9 cellular contexts compared by ENCODE assay signal in the genomic region with DNA sequence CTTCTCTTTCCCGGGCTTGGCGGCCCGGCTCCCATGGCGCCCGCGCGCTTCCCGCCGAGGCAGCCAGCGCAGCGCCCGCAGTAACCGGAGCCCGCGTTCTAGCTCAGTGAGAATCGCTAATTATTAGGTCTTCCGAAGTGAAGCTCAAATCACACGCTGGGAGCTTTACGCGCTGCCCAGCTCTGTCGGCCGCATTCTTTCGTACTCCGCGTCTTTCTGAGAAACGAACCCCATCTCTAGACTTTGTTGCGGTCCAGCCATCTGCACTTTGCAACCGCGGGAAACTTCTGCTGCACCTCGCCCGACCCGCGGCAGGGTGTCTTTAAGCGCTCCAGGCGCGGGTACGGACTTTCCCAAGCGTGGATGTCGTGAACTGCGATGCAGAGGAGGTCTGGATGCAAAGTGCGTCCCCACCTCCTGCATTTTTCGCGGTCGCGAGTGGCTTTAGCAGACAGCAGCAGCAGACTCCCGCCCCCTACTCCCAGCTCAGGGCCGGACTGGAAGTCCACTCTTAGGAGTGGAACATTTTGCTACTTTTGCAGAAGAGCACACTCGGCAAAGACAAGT. TPM values are rescaled to one million over a fixed set of nuclear protein-coding genes. Genes with fewer than 3 reads are reported as not detected.
A peak's percentile ranks its signal among the peaks of the same experiment; 100 is the strongest.
DNase-seq lines count a peak whose midpoint lies in the region; ATAC-seq and TF ChIP-seq lines count a peak whose summit lies in the region.
"Had no signal": no experiment of that assay in that cellular context is flagged by ENCODE, and none has a peak within 500 bp of the region (broad histone marks: within the 10 kb centered on the region; RNA-seq: fewer than 3 reads in every experiment).

No MANE protein-coding gene starts in this region.

- TF ChIP-seq CTCF in CD4-positive, alpha-beta T cell (IDR thresholded peaks at IDR 0.05): no peak

- no peaks in the 10 kb centered on the region for H3K36me3 Mint-ChIP-seq in CD4-positive, alpha-beta T cell (ENCODE audit: low read depth)
- H3K36me3 Mint-ChIP-seq in naive B cell: peaks cover 9 to 14% of the 10 kb centered on the region in 2 donors

- CTCF ChIA-PET in CD4-positive, alpha-beta T cell (lab: Charles Lee): no interaction called here

- no peaks in the 10 kb centered on the region for H3K36me3 ChIP-seq in H7 (replicated peaks; ENCODE audit: control insufficient read depth, insufficient read depth, low read length)

- H3K27ac Mint-ChIP-seq in CD4-positive, alpha-beta T cell: no peak overlapping the region
- H3K27ac Mint-ChIP-seq in naive B cell: peak overlapping the region in 5 of 6 donors; percentile 28 to 94 (median 79)
- H3K27ac Mint-ChIP-seq: stimulated activated memory B cell treated with anti-CD40 and anti-IgM and Interleukin-4, amounts not matched to agents 10 μg/mL and 1 μg/mL and 100 μg/mL, for 72 hours had no signal

- no peak overlapping the region for H3K27ac ChIP-seq in CD4-positive, alpha-beta T cell (ENCODE audit: low read depth, low read length)

- ATAC-seq in CD4-positive, alpha-beta T cell (ENCODE audit: poor library complexity): no peak
- ATAC-seq in naive B cell (ENCODE audit: low read depth in 2 of 2) (no peak), HG03457 (IDR thresholded peaks at IDR 0.05; ENCODE audit: unreplicated experiment) (no peak), HG02884 (IDR thresholded peaks at IDR 0.05; ENCODE audit: unreplicated experiment) (no peak), HG02763 (IDR thresholded peaks at IDR 0.05; ENCODE audit: unreplicated experiment) (no peak)
- ATAC-seq: stimulated activated memory B cell treated with anti-CD40 and anti-IgM and Interleukin-4, amounts not matched to agents 10 μg/mL and 1 μg/mL and 100 μg/mL, for 72 hours had no signal

- peaks cover 79% of the 10 kb centered on the region for H3K27me3 Mint-ChIP-seq in CD4-positive, alpha-beta T cell
- H3K27me3 Mint-ChIP-seq in naive B cell: peaks cover 53 to 75% (median 53%) of the 10 kb centered on the region in 3 donors

- POLR2A ChIA-PET in CD4-positive, alpha-beta T cell (lab: Charles Lee): no interaction called here

- H3K4me1 Mint-ChIP-seq in CD4-positive, alpha-beta T cell (ENCODE audit: low read depth): peaks cover 33% of the 10 kb centered on the region
- peaks cover 25 to 42% (median 31%) of the 10 kb centered on the region in 3 donors for H3K4me1 Mint-ChIP-seq in naive B cell

- intact Hi-C loops in CD4-positive, alpha-beta T cell (cut with DNase I, micrococcal nuclease): no loop called here

- peak overlapping the region; percentile 40 for H3K4me3 ChIP-seq in H7 (ENCODE audit: insufficient read depth, low read depth, low read length)

- no peak for DNase-seq in CD4-positive, alpha-beta T cell
- DNase-seq in H7 (peak; percentile 74), astrocyte of the hippocampus (ENCODE audit: low read depth, low spot score) (peak; percentile 63), naive B cell (no peak)
- no peak for DNase-seq in activated CD4-positive, alpha-beta T cell treated with anti-CD3 and anti-CD28 coated beads, Interleukin-2, amount 50 U/mL, for 1 hour

- peaks cover 7% of the 10 kb centered on the region for H3K9me3 ChIP-seq in CD4-positive, alpha-beta T cell (ENCODE audit: control insufficient read depth, low read length)

- peaks cover 96% of the 10 kb centered on the region for H3K27me3 ChIP-seq in CD4-positive, alpha-beta T cell (ENCODE audit: control insufficient read depth, insufficient read depth, low read length)
- peaks cover 98% of the 10 kb centered on the region for H3K27me3 ChIP-seq in H7 (ENCODE audit: control insufficient read depth, insufficient read depth, low read length)

- peak overlapping the region; percentile 68 for H3K4me3 Mint-ChIP-seq in CD4-positive, alpha-beta T cell
- H3K4me3 Mint-ChIP-seq in naive B cell: peak overlapping the region; percentile 48 to 85 (median 78)

- no peaks in the 10 kb centered on the region for H3K9me3 Mint-ChIP-seq in CD4-positive, alpha-beta T cell
- H3K9me3 Mint-ChIP-seq in naive B cell: peaks cover 0 to 27% (median 15%) of the 10 kb centered on the region in 7 donors
- H3K9me3 Mint-ChIP-seq: stimulated activated memory B cell treated with anti-CD40 and anti-IgM and Interleukin-4, amounts not matched to agents 10 μg/mL and 1 μg/mL and 100 μg/mL, for 72 hours had no signal

RNA-seq across cellular contexts. Expression of a gene that starts 6.0 kb away (rescaled TPM):
- not detected for total RNA-seq in CD4-positive, alpha-beta T cell
- 12.3 and 23.3 TPM in 2 replicates for total RNA-seq in H7 (2014; rRNA removed; shearing (Covaris generic))
- polyA plus RNA-seq in naive B cell (ENCODE audit: low read depth in 6 of 6): not detected

Comparison
In these comparisons a context has a peak if more than half of its experiments do, and no peak if none do; other contexts are left out.
1. DNase-seq: peak in H7 (single experiment) and astrocyte of the hippocampus (single experiment); none in CD4-positive, alpha-beta T cell (0 of 10), naive B cell (single experiment) and activated CD4-positive, alpha-beta T cell treated with anti-CD3 and anti-CD28 coated beads, Interleukin-2, amount 50 U/mL, for 1 hour (single experiment).
2. RNA of a gene that starts 6.0 kb away (total RNA-seq): 12.3 to 23.3 TPM in H7; not detected in CD4-positive, alpha-beta T cell; every median in the first group is over 10 times any median in the second.